ENCODE assay signal across 30 cellular contexts in genomic region chr6:167736486-167737204, GRCh38.
A peak's percentile ranks its signal among the peaks of the same experiment; 100 is the strongest.
DNase-seq lines count a peak whose midpoint lies in the region; ATAC-seq, FAIRE-seq and TF ChIP-seq lines count a peak whose summit lies in the region.
"Had no signal": no experiment of that assay in that cellular context is flagged by ENCODE, and none has a peak within 500 bp of the region (broad histone marks: within the 10 kb centered on the region; RNA-seq: fewer than 3 reads in every experiment).

No MANE protein-coding gene starts in this region.

- no peak for TF ChIP-seq POLR2A in body of pancreas (IDR thresholded peaks at IDR 0.05)

- H3K9me3 ChIP-seq in BLaER1 treated with 17β-estradiol and CSF1 and Interleukin-3, amounts not matched to agents 10 nM and 100 nM (replicated peaks in 1 of 11) = peaks cover 0 to 7% (median 1%) of the 10 kb centered on the region in 11 experiments; a peak in 4 of 22 replicates
- H3K9me3 ChIP-seq in Panc1 (ENCODE audit: control insufficient read depth, insufficient read depth, low read depth, low read length) (no peaks in the 10 kb centered on the region), body of pancreas (no peaks in the 10 kb centered on the region)
- H3K9me3 ChIP-seq: thoracic aorta had no signal

- peaks cover 46 to 89% (median 76%) of the 10 kb centered on the region in 10 experiments for H3K4me1 ChIP-seq in BLaER1 treated with 17β-estradiol and CSF1 and Interleukin-3, amounts not matched to agents 10 nM and 100 nM
- H3K4me1 ChIP-seq in Panc1 (ENCODE audit: control insufficient read depth, insufficient read depth, low read length) = peaks cover 4% of the 10 kb centered on the region; the same call in 1 of the 2 replicates
- peaks cover 16% of the 10 kb centered on the region for H3K4me1 ChIP-seq in body of pancreas
- H3K4me1 ChIP-seq: foreskin keratinocyte had no signal

- peak overlapping the region in 10 of 11 experiments; percentile 5 to 90 (median 83); a peak in 19 of 22 replicates for H3K4me2 ChIP-seq in BLaER1 treated with 17β-estradiol and CSF1 and Interleukin-3, amounts not matched to agents 10 nM and 100 nM
- H3K4me2 ChIP-seq: KMS-11, smooth muscle cell had no signal

- H3K27me3 ChIP-seq in BLaER1 treated with 17β-estradiol and CSF1 and Interleukin-3, amounts not matched to agents 10 nM and 100 nM = no peaks in the 10 kb centered on the region
- H3K27me3 ChIP-seq in Panc1 (ENCODE audit: control insufficient read depth, insufficient read depth, low read length) (0 out of 2 replicates have a peak, but pooled peaks cover 2% of the 10 kb centered on the region), body of pancreas (no peaks in the 10 kb centered on the region)
- H3K27me3 ChIP-seq: foreskin keratinocyte had no signal

- TF ChIP-seq CTCF in Panc1 (IDR thresholded peaks at IDR 0.05) (no peak), fibroblast of pulmonary artery (IDR thresholded peaks at IDR 0.05; ENCODE audit: low read length, missing control alignments) (no peak), endothelial cell (IDR thresholded peaks at IDR 0.05; ENCODE audit: unreplicated experiment) (no peak), body of pancreas (IDR thresholded peaks at IDR 0.05) (no peak)

- intact Hi-C loops in Panc1 (cut with micrococcal nuclease; ENCODE audit: unreplicated experiment) = no loop called here
- intact Hi-C loops in sciatic nerve (cut with DNase I) = no loop called here
- intact Hi-C loops in body of pancreas (cut with DNase I) = no loop called here

- WGBS in body of pancreas, 2 donors = 80 to 85% methylated on average over 12 to 18 of the region's 18 CpGs

- H3K4me3 ChIP-seq in BLaER1 treated with 17β-estradiol and CSF1 and Interleukin-3, amounts not matched to agents 10 nM and 100 nM = no peak overlapping the region
- H3K4me3 ChIP-seq in Panc1 (ENCODE audit: low read depth in 2 of 2, low read length in 2 of 2) (no peak overlapping the region), fibroblast of pulmonary artery (replicated peaks; ENCODE audit: low read depth, low read length) (no peak overlapping the region), body of pancreas (no peak overlapping the region)
- H3K4me3 ChIP-seq: GM12878, SK-N-MC, smooth muscle cell, thoracic aorta had no signal

- H3K9me3 Mint-ChIP-seq in endothelial cell (ENCODE audit: unreplicated experiment) = peaks cover 5% of the 10 kb centered on the region
- H3K9me3 Mint-ChIP-seq: activated CD4-positive, alpha-beta T cell treated with anti-CD3 and anti-CD28 coated beads, Interleukin-2, amount 10 ng/mL, durations not matched to agents 7 days and 5 days; stimulated activated naive CD8-positive, alpha-beta T cell treated with anti-CD3 and anti-CD28 coated beads, Interleukin-15, Interleukin-2, amounts not matched to agents 100 ng/mL and 50 ng/mL, for 24 hours had no signal

- peak overlapping the region in 3 of 11 experiments; percentile 18 to 92 (median 33); a peak in 5 of 22 replicates for H3K27ac ChIP-seq in BLaER1 treated with 17β-estradiol and CSF1 and Interleukin-3, amounts not matched to agents 10 nM and 100 nM
- no peak overlapping the region for H3K27ac ChIP-seq in Panc1 (ENCODE audit: low read length)
- H3K27ac ChIP-seq in body of pancreas = no peak overlapping the region
- H3K27ac ChIP-seq: foreskin keratinocyte, KMS-11, SK-N-MC, thoracic aorta had no signal

- no peak overlapping the region for H3K27ac Mint-ChIP-seq in endothelial cell (ENCODE audit: unreplicated experiment)
- H3K27ac Mint-ChIP-seq: activated CD4-positive, alpha-beta T cell treated with anti-CD3 and anti-CD28 coated beads, Interleukin-2, amount 10 ng/mL, durations not matched to agents 7 days and 5 days; activated naive CD8-positive, alpha-beta T cell; activated T-cell treated with anti-CD3 and anti-CD28 coated beads, Interleukin-2, amount 50 U/mL, for 24 hours; CD8-positive, alpha-beta memory T cell; effector memory CD8-positive, alpha-beta T cell; naive thymus-derived CD4-positive, alpha-beta T cell; stimulated activated naive CD8-positive, alpha-beta T cell treated with anti-CD3 and anti-CD28 coated beads, Interleukin-15, Interleukin-2, amounts not matched to agents 100 ng/mL and 50 ng/mL, for 24 hours; WTC11 had no signal

- H3K36me3 Mint-ChIP-seq in endothelial cell (ENCODE audit: low read depth, unreplicated experiment) = peaks cover 9% of the 10 kb centered on the region
- H3K36me3 Mint-ChIP-seq: activated naive CD8-positive, alpha-beta T cell; naive thymus-derived CD4-positive, alpha-beta T cell; WTC11 had no signal

- H3K27me3 Mint-ChIP-seq in endothelial cell (ENCODE audit: unreplicated experiment) = peaks cover 13% of the 10 kb centered on the region

- peak overlapping the region in 1 of 11 experiments; percentile 6; a peak in 1 of 22 replicates for H3K9ac ChIP-seq in BLaER1 treated with 17β-estradiol and CSF1 and Interleukin-3, amounts not matched to agents 10 nM and 100 nM
- H3K9ac ChIP-seq: KMS-11 had no signal

- H3K4me1 Mint-ChIP-seq in endothelial cell (ENCODE audit: unreplicated experiment) = peaks cover 15% of the 10 kb centered on the region
- H3K4me1 Mint-ChIP-seq: activated CD4-positive, alpha-beta T cell treated with anti-CD3 and anti-CD28 coated beads, Interleukin-2, amount 10 ng/mL, durations not matched to agents 7 days and 5 days; CD8-positive, alpha-beta memory T cell had no signal

- FAIRE-seq in HTR-8/SVneo (lab: Jason Lieb, UNC) = no peak
- FAIRE-seq: GM12878, H1 had no signal

- H3K4me3 Mint-ChIP-seq in endothelial cell (ENCODE audit: unreplicated experiment) = no peak overlapping the region
- H3K4me3 Mint-ChIP-seq: activated CD4-positive, alpha-beta T cell treated with anti-CD3 and anti-CD28 coated beads, Interleukin-2, amount 10 ng/mL, durations not matched to agents 7 days and 5 days; activated naive CD8-positive, alpha-beta T cell; activated T-cell treated with anti-CD3 and anti-CD28 coated beads, Interleukin-2, amount 50 U/mL, for 24 hours; CD8-positive, alpha-beta memory T cell; effector memory CD8-positive, alpha-beta T cell; naive thymus-derived CD4-positive, alpha-beta T cell; stimulated activated naive CD8-positive, alpha-beta T cell treated with anti-CD3 and anti-CD28 coated beads, Interleukin-15, Interleukin-2, amounts not matched to agents 100 ng/mL and 50 ng/mL, for 24 hours; WTC11 had no signal

- no TSS peak for BruUV-seq in Panc1 (replicated peaks; lab: Mats Ljungman, UMichigan)

- no peaks in the 10 kb centered on the region for H4K20me1 ChIP-seq in BLaER1 treated with 17β-estradiol and CSF1 and Interleukin-3, amounts not matched to agents 10 nM and 100 nM

- in situ Hi-C loops in Panc1 (cut with HindIII; ENCODE audit: low pct_unique_long_range_greater_than_20kb, low sequenced_read_pairs) = no loop called here

- CTCF ChIA-PET in Panc1 (lab: Charles Lee) = interaction anchor here (0.5 kb wide), 1 partner anchor 36 kb away, joined by 3 read pairs; no protein-coding TSS in a partner anchor

- H3K36me3 ChIP-seq in BLaER1 treated with 17β-estradiol and CSF1 and Interleukin-3, amounts not matched to agents 10 nM and 100 nM = no peaks in the 10 kb centered on the region
- H3K36me3 ChIP-seq in Panc1 (ENCODE audit: control insufficient read depth, insufficient read depth, low read length) (no peaks in the 10 kb centered on the region), body of pancreas (replicated peaks in 1 of 2; ENCODE audit: insufficient read depth in 1 of 2, low read depth in 2 of 2) (no peaks in the 10 kb centered on the region)
- H3K36me3 ChIP-seq: thoracic aorta had no signal

- ATAC-seq in Panc1 = peak; percentile 7; the same call in 1 of the 2 replicates
- ATAC-seq in sciatic nerve = peak; percentile 25
- no peak for ATAC-seq in GM19324 (IDR thresholded peaks at IDR 0.05; ENCODE audit: low FRiP score, unreplicated experiment)
- ATAC-seq in body of pancreas = no peak
- ATAC-seq: effector memory CD8-positive, alpha-beta T cell; GM12878; naive thymus-derived CD4-positive, alpha-beta T cell; WTC11 had no signal

- POLR2A ChIA-PET in Panc1 (lab: Charles Lee) = interaction anchor here (0.7 to 0.8 kb wide), 2 partner anchors 10 to 18 kb away, joined by 3 read pairs; no protein-coding TSS in a partner anchor

- DNase-seq in Panc1 (ENCODE audit: low read depth, low spot score) = no peak
- DNase-seq in fibroblast of pulmonary artery (ENCODE audit: low read depth) = peak; percentile 15
- no peak for DNase-seq in sciatic nerve (ENCODE audit: low spot score)
- no peak for DNase-seq in endothelial cell (ENCODE audit: low spot score)
- no peak for DNase-seq in HTR-8/SVneo (ENCODE audit: insufficient read length, low spot score)
- DNase-seq in body of pancreas = no peak
- DNase-seq: activated CD4-positive, alpha-beta T cell treated with anti-CD3 and anti-CD28 coated beads, Interleukin-2, amount 10 ng/mL, durations not matched to agents 7 days and 5 days; activated effector memory CD4-positive, alpha-beta T cell treated with anti-CD3 and anti-CD28 coated beads, Interleukin-2, amount 50 U/mL, for 16 hours; activated T-cell treated with anti-CD3 and anti-CD28 coated beads, Interleukin-2, amount 50 U/mL, for 24 hours; CD8-positive, alpha-beta memory T cell; cortex of kidney; effector memory CD8-positive, alpha-beta T cell; foreskin keratinocyte; MM.1S; naive thymus-derived CD4-positive, alpha-beta T cell; NCI-H2029 treated with DMSO at 0.1 percent for 48 hours; NCI-H446; NCI-H774; stimulated activated CD4-positive, alpha-beta T cell treated with anti-CD3 and anti-CD28 coated beads, Interleukin-2, amount 100 ng/mL, for 24 hours had no signal

Comparison
In these comparisons a context has a peak if more than half of its experiments do, and no peak if none do; other contexts are left out.
1. ATAC-seq: peak in Panc1 (single experiment) and sciatic nerve (single experiment); none in GM19324 (single experiment) and body of pancreas (single experiment).